ENCODE assay signal across 24 cellular contexts in the genomic region with DNA sequence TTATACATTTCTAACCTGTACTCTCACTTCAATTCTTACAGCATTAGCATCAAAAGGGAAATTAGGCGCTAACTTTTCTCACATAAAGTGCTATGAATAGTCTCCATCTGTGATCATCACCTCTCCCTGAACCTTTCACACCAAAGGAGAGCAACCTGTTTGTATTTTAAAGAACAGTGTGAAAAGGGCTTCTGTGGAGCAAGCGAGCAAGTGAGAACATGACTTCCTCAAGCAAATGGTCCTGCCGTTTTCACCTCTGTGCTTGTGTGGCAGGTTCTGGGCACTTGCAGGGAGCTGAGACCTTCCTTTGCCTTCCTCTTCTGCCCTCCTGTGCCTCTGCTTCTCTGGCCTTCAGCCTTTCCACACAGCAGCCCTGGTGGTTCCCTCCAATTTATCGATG. TPM values are rescaled to one million over a fixed set of nuclear protein-coding genes. Genes with fewer than 3 reads are reported as not detected.
DNase-seq lines count a peak whose midpoint lies in the region; ATAC-seq lines count a peak whose summit lies in the region.
"Had no signal": no experiment of that assay in that cellular context is flagged by ENCODE, and none has a peak within 500 bp of the region (broad histone marks: within the 10 kb centered on the region; RNA-seq: fewer than 3 reads in every experiment).

No MANE protein-coding gene starts in this region.

- peaks cover 12% of the 10 kb centered on the region for H3K4me1 Mint-ChIP-seq in activated naive CD4-positive, alpha-beta T cell treated with anti-CD3 and anti-CD28 coated beads, Interleukin-2, amount 50 U/mL, for 24 hours
- no peaks in the 10 kb centered on the region for H3K4me1 Mint-ChIP-seq in activated T-helper 1 cell treated with anti-CD3 and anti-CD28 coated beads, Interleukin-12 subunit alpha, Interleukin-12 subunit beta, Interleukin-2, Interleukin-4 antibody, amounts not matched to agents 30 ng/mL and 10 ng/mL and 1 ng/mL, durations not matched to agents 14 hours and 24 hours and 36 hours (ENCODE audit: low read depth)
- H3K4me1 Mint-ChIP-seq: B cell; CD4-positive, CD25-positive, alpha-beta regulatory T cell had no signal

- peak overlapping the region; percentile 6 for H3K4me3 ChIP-seq in trophoblast cell (ENCODE audit: low read depth, low read length)
- H3K4me3 ChIP-seq: BLaER1, GM12878, HAP-1 had no signal

- peak overlapping the region; percentile 45 for H3K4me3 Mint-ChIP-seq in activated naive CD4-positive, alpha-beta T cell treated with anti-CD3 and anti-CD28 coated beads, Interleukin-2, amount 50 U/mL, for 24 hours
- H3K4me3 Mint-ChIP-seq in activated T-helper 1 cell treated with anti-CD3 and anti-CD28 coated beads, Interleukin-12 subunit alpha, Interleukin-12 subunit beta, Interleukin-2, Interleukin-4 antibody, amounts not matched to agents 30 ng/mL and 10 ng/mL and 1 ng/mL, durations not matched to agents 14 hours and 24 hours and 36 hours, result no peak overlapping the region
- H3K4me3 Mint-ChIP-seq: B cell; CD4-positive, CD25-positive, alpha-beta regulatory T cell; CD8-positive, alpha-beta T cell; HFFc6 had no signal

- no peaks in the 10 kb centered on the region for H3K27me3 ChIP-seq in trophoblast cell (ENCODE audit: insufficient read depth, low read length)
- H3K27me3 ChIP-seq: BLaER1 had no signal

- no peak overlapping the region for H2AK5ac ChIP-seq in trophoblast cell (ENCODE audit: low read length)

- H3K27ac Mint-ChIP-seq in activated naive CD4-positive, alpha-beta T cell treated with anti-CD3 and anti-CD28 coated beads, Interleukin-2, amount 50 U/mL, for 24 hours, result no peak overlapping the region
- peak overlapping the region in 1 of 2 donors; percentile 17 for H3K27ac Mint-ChIP-seq in activated naive CD4-positive, alpha-beta T cell treated with anti-CD3 and anti-CD28 coated beads, Interleukin-2, amount 50 U/mL, for 72 hours
- no peak overlapping the region for H3K27ac Mint-ChIP-seq in activated T-helper 1 cell treated with anti-CD3 and anti-CD28 coated beads, Interleukin-12 subunit alpha, Interleukin-12 subunit beta, Interleukin-2, Interleukin-4 antibody, amounts not matched to agents 30 ng/mL and 10 ng/mL and 1 ng/mL, durations not matched to agents 14 hours and 24 hours and 36 hours
- H3K27ac Mint-ChIP-seq: B cell; CD4-positive, CD25-positive, alpha-beta regulatory T cell; CD8-positive, alpha-beta T cell; HFFc6 had no signal

- no peak overlapping the region for H3K4me2 ChIP-seq in trophoblast cell (ENCODE audit: low read length)
- H3K4me2 ChIP-seq: BLaER1 had no signal

- no peak overlapping the region for H3K18ac ChIP-seq in trophoblast cell (ENCODE audit: low read length)

- H4K8ac ChIP-seq in trophoblast cell (ENCODE audit: low read depth, low read length), result no peak overlapping the region

- no peaks in the 10 kb centered on the region for H3K9me3 Mint-ChIP-seq in activated naive CD4-positive, alpha-beta T cell treated with anti-CD3 and anti-CD28 coated beads, Interleukin-2, amount 50 U/mL, for 24 hours
- no peaks in the 10 kb centered on the region for H3K9me3 Mint-ChIP-seq in activated naive CD4-positive, alpha-beta T cell treated with anti-CD3 and anti-CD28 coated beads, Interleukin-2, amount 50 U/mL, for 72 hours
- no peaks in the 10 kb centered on the region for H3K9me3 Mint-ChIP-seq in activated T-helper 1 cell treated with anti-CD3 and anti-CD28 coated beads, Interleukin-12 subunit alpha, Interleukin-12 subunit beta, Interleukin-2, Interleukin-4 antibody, amounts not matched to agents 30 ng/mL and 10 ng/mL and 1 ng/mL, durations not matched to agents 14 hours and 24 hours and 36 hours
- H3K9me3 Mint-ChIP-seq: CD8-positive, alpha-beta T cell; HFFc6 had no signal

- ATAC-seq in activated naive CD4-positive, alpha-beta T cell treated with anti-CD3 and anti-CD28 coated beads, Interleukin-2, amount 50 U/mL, for 72 hours, result no peak
- ATAC-seq in esophagus mucosa (peak; percentile 68), GM18867 (IDR thresholded peaks at IDR 0.05; ENCODE audit: unreplicated experiment) (no peak)
- ATAC-seq: CD8-positive, alpha-beta T cell; GM12878 had no signal

- no peak overlapping the region for H3K14ac ChIP-seq in trophoblast cell (ENCODE audit: low read length)

- H3K36me3 ChIP-seq in trophoblast cell (ENCODE audit: control insufficient read depth in 1 of 2, insufficient read depth in 2 of 2, low read length in 2 of 2), result no peaks in the 10 kb centered on the region
- H3K36me3 ChIP-seq: BLaER1, HAP-1 had no signal

- H3K79me2 ChIP-seq in trophoblast cell (ENCODE audit: control insufficient read depth, insufficient read depth, low read length, poor library complexity), result no peaks in the 10 kb centered on the region

- no peak overlapping the region for H2BK12ac ChIP-seq in trophoblast cell (ENCODE audit: low read length)

- no peaks in the 10 kb centered on the region for H3K4me1 ChIP-seq in trophoblast cell (ENCODE audit: control insufficient read depth in 1 of 2, insufficient read depth in 2 of 2, low read length in 2 of 2)
- H3K4me1 ChIP-seq: Caco-2, HAP-1 had no signal

- H3K23ac ChIP-seq in trophoblast cell (ENCODE audit: low read length), result no peak overlapping the region

- H2AFZ ChIP-seq in trophoblast cell (ENCODE audit: insufficient read depth, low read length, poor library complexity), result no peak overlapping the region

- no peak overlapping the region for H4K91ac ChIP-seq in trophoblast cell (ENCODE audit: low read depth, low read length)

- no peak overlapping the region for H2BK120ac ChIP-seq in trophoblast cell (ENCODE audit: insufficient read depth, low read length, poor library complexity)

- no peak overlapping the region for H3K9ac ChIP-seq in trophoblast cell (ENCODE audit: low read length)
- H3K9ac ChIP-seq: BLaER1 had no signal

- H3K79me1 ChIP-seq in trophoblast cell (ENCODE audit: low read length), result no peaks in the 10 kb centered on the region

- intact Hi-C loops in activated T-helper 1 cell treated with anti-CD3 and anti-CD28 coated beads, Interleukin-12 subunit alpha, Interleukin-12 subunit beta, Interleukin-2, Interleukin-4 antibody, amounts not matched to agents 30 ng/mL and 10 ng/mL and 1 ng/mL, durations not matched to agents 14 hours and 24 hours and 36 hours (cut with micrococcal nuclease), result no loop called here

- no peak for DNase-seq in activated naive CD4-positive, alpha-beta T cell treated with anti-CD3 and anti-CD28 coated beads, Interleukin-2, amount 50 U/mL, for 72 hours (ENCODE audit: low spot score in 2 of 2)
- DNase-seq in islet precursor cell (peak; percentile 38), trophoblast cell (no peak), DMS153 treated with DMSO at 0.1 percent for 48 hours (lab: John Stamatoyannopoulos, UW; ENCODE audit: unreplicated experiment) (no peak)
- DNase-seq in activated T-helper 1 cell treated with anti-CD3 and anti-CD28 coated beads, Interleukin-12 subunit alpha, Interleukin-12 subunit beta, Interleukin-2, Interleukin-4 antibody, amounts not matched to agents 30 ng/mL and 10 ng/mL and 1 ng/mL, durations not matched to agents 14 hours and 24 hours and 36 hours (ENCODE audit: low spot score), result no peak
- DNase-seq: Caco-2; CD4-positive, CD25-positive, alpha-beta regulatory T cell; CD8-positive, alpha-beta T cell; DMS153; DMS79; EL; GDM1; GOT3; HFFc6 had no signal

- peaks cover 4% of the 10 kb centered on the region for H3K36me3 Mint-ChIP-seq in activated naive CD4-positive, alpha-beta T cell treated with anti-CD3 and anti-CD28 coated beads, Interleukin-2, amount 50 U/mL, for 24 hours
- H3K36me3 Mint-ChIP-seq in activated naive CD4-positive, alpha-beta T cell treated with anti-CD3 and anti-CD28 coated beads, Interleukin-2, amount 50 U/mL, for 72 hours, result no peaks in the 10 kb centered on the region
- no peaks in the 10 kb centered on the region for H3K36me3 Mint-ChIP-seq in activated T-helper 1 cell treated with anti-CD3 and anti-CD28 coated beads, Interleukin-12 subunit alpha, Interleukin-12 subunit beta, Interleukin-2, Interleukin-4 antibody, amounts not matched to agents 30 ng/mL and 10 ng/mL and 1 ng/mL, durations not matched to agents 14 hours and 24 hours and 36 hours (ENCODE audit: low read depth)
- H3K36me3 Mint-ChIP-seq: CD4-positive, CD25-positive, alpha-beta regulatory T cell; CD8-positive, alpha-beta T cell had no signal

- no peaks in the 10 kb centered on the region for H3K9me3 ChIP-seq in trophoblast cell (ENCODE audit: insufficient read depth, low read depth, low read length)
- H3K9me3 ChIP-seq: BLaER1, Caco-2, HAP-1 had no signal

- no CpG with 5 or more reads among the region's 4 CpGs for WGBS in trophoblast cell (ENCODE audit: extremely low coverage, insufficient coverage, insufficient read length)

- H3K27me3 Mint-ChIP-seq in activated naive CD4-positive, alpha-beta T cell treated with anti-CD3 and anti-CD28 coated beads, Interleukin-2, amount 50 U/mL, for 24 hours, result no peaks in the 10 kb centered on the region
- H3K27me3 Mint-ChIP-seq in activated T-helper 1 cell treated with anti-CD3 and anti-CD28 coated beads, Interleukin-12 subunit alpha, Interleukin-12 subunit beta, Interleukin-2, Interleukin-4 antibody, amounts not matched to agents 30 ng/mL and 10 ng/mL and 1 ng/mL, durations not matched to agents 14 hours and 24 hours and 36 hours (ENCODE audit: insufficient read depth), result peaks cover 10% of the 10 kb centered on the region

- H3K27ac ChIP-seq in trophoblast cell (ENCODE audit: low read depth, low read length), result no peak overlapping the region
- H3K27ac ChIP-seq: 22Rv1, BLaER1, C4-2B had no signal

- H2BK5ac ChIP-seq in trophoblast cell (ENCODE audit: low read depth, low read length, poor library complexity), result no peak overlapping the region

- H3K4ac ChIP-seq in trophoblast cell (ENCODE audit: low read depth, low read length), result no peak overlapping the region

- no peak overlapping the region for H4K12ac ChIP-seq in trophoblast cell (ENCODE audit: low read depth, low read length)

RNA-seq across cellular contexts. Expression of a gene that starts 51.9 kb away (rescaled TPM):
- total RNA-seq in activated naive CD4-positive, alpha-beta T cell treated with anti-CD3 and anti-CD28 coated beads, Interleukin-2, amount 50 U/mL, for 72 hours, result 1 to 10 TPM in 1 of 2 donors, under 1 TPM in 1; 0.19 to 1.8 TPM
- total RNA-seq in esophagus mucosa, result 42.6 TPM
- polyA plus RNA-seq in trophoblast cell (2013), result 0.04 and 0.10 TPM in 2 replicates
- not detected in 2 replicates for total RNA-seq in activated T-helper 1 cell treated with anti-CD3 and anti-CD28 coated beads, Interleukin-12 subunit alpha, Interleukin-12 subunit beta, Interleukin-2, Interleukin-4 antibody, amounts not matched to agents 30 ng/mL and 10 ng/mL and 1 ng/mL, durations not matched to agents 14 hours and 24 hours and 36 hours
- total RNA-seq: B cell had no signal
- polyA plus RNA-seq: AG04450 had no signal

Comparison
In these comparisons a context has a peak if more than half of its experiments do, and no peak if none do; other contexts are left out.
1. RNA of a gene that starts 51.9 kb away (total RNA-seq): 42.6 TPM in esophagus mucosa (single experiment); 0.19 to 1.8 TPM in activated naive CD4-positive, alpha-beta T cell treated with anti-CD3 and anti-CD28 coated beads, Interleukin-2, amount 50 U/mL, for 72 hours and not detected in activated T-helper 1 cell treated with anti-CD3 and anti-CD28 coated beads, Interleukin-12 subunit alpha, Interleukin-12 subunit beta, Interleukin-2, Interleukin-4 antibody, amounts not matched to agents 30 ng/mL and 10 ng/mL and 1 ng/mL, durations not matched to agents 14 hours and 24 hours and 36 hours; every median in the first group is over 10 times any median in the second.